Comparison of ENCODE assay signal across 9 cellular contexts in the genomic region with DNA sequence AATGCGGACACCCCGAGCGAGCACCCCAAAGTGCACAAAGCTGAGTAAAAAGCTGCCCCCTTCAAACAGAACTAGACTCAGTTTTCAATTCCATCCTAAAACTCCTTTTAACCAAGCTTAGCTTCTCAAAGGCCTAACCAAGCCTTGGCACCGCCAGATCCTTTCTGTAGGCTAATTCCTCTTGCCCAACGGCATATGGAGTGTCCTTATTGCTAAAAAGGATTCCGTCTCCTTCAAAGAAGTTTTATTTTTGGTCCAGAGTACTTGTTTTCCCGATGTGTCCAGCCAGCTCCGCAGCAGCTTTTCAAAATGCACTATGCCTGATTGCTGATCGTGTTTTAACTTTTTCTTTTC. TPM values are rescaled to one million over a fixed set of nuclear protein-coding genes. Genes with fewer than 3 reads are reported as not detected.
DNase-seq lines count a peak whose midpoint lies in the region; ATAC-seq and TF ChIP-seq lines count a peak whose summit lies in the region.
"Had no signal": no experiment of that assay in that cellular context is flagged by ENCODE, and none has a peak within 500 bp of the region (broad histone marks: within the 10 kb centered on the region; RNA-seq: fewer than 3 reads in every experiment).

No MANE protein-coding gene starts in this region.

- H3K9ac ChIP-seq in muscle layer of colon (ENCODE audit: low read length): peak overlapping the region; percentile 46

- H3K27ac ChIP-seq in right atrium auricular region: peak overlapping the region; percentile 96 to 98
- H3K27ac ChIP-seq in breast epithelium: peak overlapping the region; percentile 95 to 100
- H3K27ac ChIP-seq in muscle layer of colon (ENCODE audit: low read depth, low read length): peak overlapping the region; percentile 84
- peak overlapping the region; percentile 96 to 99 for H3K27ac ChIP-seq in uterus

- no peak for TF ChIP-seq POLR2A in breast epithelium (IDR thresholded peaks at IDR 0.05)
- TF ChIP-seq POLR2A in uterus (IDR thresholded peaks at IDR 0.05): no peak

- H3K36me3 ChIP-seq in right atrium auricular region (peaks cover 12% of the 10 kb centered on the region), breast epithelium (no peaks in the 10 kb centered on the region), muscle layer of colon (ENCODE audit: insufficient read depth, low read length) (peaks cover 18% of the 10 kb centered on the region), uterus (no peaks in the 10 kb centered on the region)

- TF ChIP-seq CTCF in right atrium auricular region (IDR thresholded peaks at IDR 0.05) (no peak), breast epithelium (IDR thresholded peaks at IDR 0.05) (no peak), uterus (IDR thresholded peaks at IDR 0.05) (no peak)

- ATAC-seq in Right ventricle myocardium inferior: no peak
- no peak for ATAC-seq in HG03460 (IDR thresholded peaks at IDR 0.05; ENCODE audit: unreplicated experiment)

- H3K4me1 ChIP-seq in right atrium auricular region (peaks cover 0 to 76% of the 10 kb centered on the region in 2 donors), breast epithelium (peaks cover 23 to 42% of the 10 kb centered on the region in 2 donors), muscle layer of colon (ENCODE audit: insufficient read depth, low read length) (peaks cover 51% of the 10 kb centered on the region), uterus (peaks cover 0 to 22% of the 10 kb centered on the region in 2 donors)

- DNase-seq in right atrium auricular region (ENCODE audit: low spot score): no peak
- no peak for DNase-seq in Right ventricle myocardium inferior (ENCODE audit: missing footprints)
- no peak for DNase-seq in breast epithelium (ENCODE audit: low spot score in 2 of 2)
- DNase-seq in uterus: no peak
- no peak for DNase-seq in midbrain (lab: John Stamatoyannopoulos, UW)
- DNase-seq in cortex of kidney (lab: John Stamatoyannopoulos, UW): no peak
- DNase-seq: SW 1271 had no signal

- H3K9me3 ChIP-seq in right atrium auricular region (no peaks in the 10 kb centered on the region), breast epithelium (no peaks in the 10 kb centered on the region), muscle layer of colon (ENCODE audit: low read length) (no peaks in the 10 kb centered on the region), uterus (no peaks in the 10 kb centered on the region)

- no peaks in the 10 kb centered on the region for H3K27me3 ChIP-seq in right atrium auricular region
- H3K27me3 ChIP-seq in breast epithelium: no peaks in the 10 kb centered on the region
- H3K27me3 ChIP-seq in muscle layer of colon (ENCODE audit: control insufficient read depth in 1 of 2, insufficient read depth in 2 of 2, low read length in 2 of 2): no peaks in the 10 kb centered on the region
- no peaks in the 10 kb centered on the region for H3K27me3 ChIP-seq in uterus

- H3K4me3 ChIP-seq in right atrium auricular region (peak overlapping the region; percentile 30 to 92), breast epithelium (peak overlapping the region; percentile 25 to 95 (median 82)), muscle layer of colon (ENCODE audit: low read depth in 1 of 2, low read length in 2 of 2) (peak overlapping the region in 1 of 2 donors; percentile 56), uterus (no peak overlapping the region)

- intact Hi-C loops in Right ventricle myocardium inferior (cut with DNase I): no loop called here
- intact Hi-C loops in breast epithelium (cut with DNase I; ENCODE audit: low total_unique reads): no loop called here
- intact Hi-C loops in uterus (cut with DNase I; ENCODE audit: low total_unique reads): no loop called here

RNA-seq across cellular contexts. Expression of gene BHLHE40, which starts 5.3 kb away (rescaled TPM):
- total RNA-seq in right atrium auricular region (10 to 100 TPM; 32.3 to 49.5 TPM), Right ventricle myocardium inferior (26.9 TPM), breast epithelium (100 to 1,000 TPM in 2 of 3 donors, 10 to 100 TPM in 1; 13.8 to 177 (median 135) TPM), uterus (10 to 100 TPM; 11.4 to 84.2 (median 28.1) TPM)

Comparison
In these comparisons a context has a peak if more than half of its experiments do, and no peak if none do; other contexts are left out.
1. H3K4me3 ChIP-seq: peak in right atrium auricular region (2 of 2) and breast epithelium (3 of 3); none in uterus (0 of 2).
2. Peak in every context shown above with its lines, with median percentiles within 50 percentile points of each other: H3K27ac ChIP-seq.